Comparison of ENCODE assay signal across 22 cellular contexts in genomic region chr12:132089407-132089910, GRCh38. TPM values are rescaled to one million over a fixed set of nuclear protein-coding genes. Genes with fewer than 3 reads are reported as not detected.
DNase-seq lines count a peak whose midpoint lies in the region; ATAC-seq and TF ChIP-seq lines count a peak whose summit lies in the region.
"Had no signal": no experiment of that assay in that cellular context is flagged by ENCODE, and none has a peak within 500 bp of the region (broad histone marks: within the 10 kb centered on the region; RNA-seq: fewer than 3 reads in every experiment).

No MANE protein-coding gene starts in this region.

- H3F3A ChIP-seq in SK-N-SH (replicated peaks; ENCODE audit: insufficient read depth) (peaks cover 25% of the 10 kb centered on the region), SU-DHL-6 (ENCODE audit: insufficient read depth) (peaks cover 10% of the 10 kb centered on the region)

- no peaks in the 10 kb centered on the region for H3K27me3 ChIP-seq in SK-N-SH (ENCODE audit: insufficient read depth)
- no peaks in the 10 kb centered on the region for H3K27me3 ChIP-seq in SU-DHL-6 (ENCODE audit: low read length)
- H3K27me3 ChIP-seq in transverse colon: no peaks in the 10 kb centered on the region
- H3K27me3 ChIP-seq: MG63 had no signal

- H3K9ac ChIP-seq in SK-N-SH: no peak overlapping the region
- H3K9ac ChIP-seq in SU-DHL-6 (ENCODE audit: low read length): no peak overlapping the region

- TF ChIP-seq EP300 in SK-N-SH (IDR thresholded peaks at IDR 0.05; ENCODE audit: borderline replicate concordance in 1 of 2, low read depth in 1 of 2, low read length in 1 of 2) (no peak), transverse colon (IDR thresholded peaks at IDR 0.05; ENCODE audit: low read depth) (no peak)

- H3K9me2 ChIP-seq in SK-N-SH: no peaks in the 10 kb centered on the region
- H3K9me2 ChIP-seq in SU-DHL-6 (replicated peaks; ENCODE audit: insufficient read depth, low read length): no peaks in the 10 kb centered on the region

- H4K20me1 ChIP-seq in SK-N-SH (ENCODE audit: insufficient read depth) (peaks cover 13% of the 10 kb centered on the region; the same call in 1 of the 2 replicates), SU-DHL-6 (ENCODE audit: low read depth, low read length) (no peaks in the 10 kb centered on the region)

- H3K79me2 ChIP-seq in SK-N-SH (ENCODE audit: insufficient read depth) (peaks cover 87% of the 10 kb centered on the region), SU-DHL-6 (ENCODE audit: insufficient read depth, low read length) (peaks cover 65% of the 10 kb centered on the region)

- in situ Hi-C loops in transverse colon (cut with MboI; ENCODE audit: low pct_ligation_motif_present in 1 of 4, low pct_unique_long_range_greater_than_20kb in 1 of 4, low sequenced_read_pairs in 3 of 4): no loop called here

- TF ChIP-seq CTCF in SK-N-SH (IDR thresholded peaks at IDR 0.05) (no peak), SU-DHL-6 (IDR thresholded peaks at IDR 0.05; ENCODE audit: insufficient read depth, low read length, poor library complexity, severe bottlenecking) (no peak), transverse colon (IDR thresholded peaks at IDR 0.05) (no peak)

- TF ChIP-seq RAD21 in SK-N-SH (IDR thresholded peaks at IDR 0.05; ENCODE audit: low read length): no peak

- H3K36me3 ChIP-seq in SK-N-SH (replicated peaks in 1 of 2; ENCODE audit: control insufficient read depth in 1 of 2, insufficient read depth in 2 of 2, low read length in 1 of 2) (peaks cover 7 to 32% of the 10 kb centered on the region in 2 experiments), SU-DHL-6 (ENCODE audit: low read length) (peaks cover 11% of the 10 kb centered on the region; the same call in 1 of the 2 replicates), transverse colon (peaks cover 0 to 1% (median 0%) of the 10 kb centered on the region in 4 donors)

- H3K27ac ChIP-seq in SK-N-SH (ENCODE audit: low read depth in 2 of 2, low read length in 1 of 2) (no peak overlapping the region), SU-DHL-6 (ENCODE audit: low read depth, low read length) (peak overlapping the region; percentile 26; the same call in 1 of the 2 replicates), transverse colon (no peak overlapping the region)
- H3K27ac ChIP-seq: 22Rv1 had no signal

- CTCF ChIA-PET in SK-N-SH (lab: Yijun Ruan, JAX): no interaction called here

- WGBS in SK-N-SH (ENCODE audit: low lambda C conversion rate): 93% methylated on average over 4 of the region's 4 CpGs
- whole genome bisulfite sequencing in transverse colon (ENCODE audit: low coverage in 1 of 2), 2 donors: 91 to 100% methylated on average over 1 to 4 of the region's 4 CpGs

- H3K4me3 ChIP-seq in SK-N-SH (ENCODE audit: low read depth in 2 of 2, low read length in 1 of 2) (no peak overlapping the region), SU-DHL-6 (ENCODE audit: insufficient read depth, low read length, poor library complexity, severe bottlenecking) (no peak overlapping the region), transverse colon (no peak overlapping the region)
- H3K4me3 ChIP-seq: MG63 had no signal

- no peak for DNase-seq in SK-N-SH
- peak; percentile 45 for DNase-seq in dermis blood vessel endothelial cell
- peak; percentile 43 to 76 for DNase-seq in lung microvascular endothelial cell (ENCODE audit: low read depth in 2 of 2)
- DNase-seq in HPDE6-E6E7 (ENCODE audit: extremely low spot score): no peak
- no peak for DNase-seq in activated CD4-positive, alpha-beta T cell treated with anti-CD3 and anti-CD28 coated beads, Interleukin-2, amount 50 U/mL, for 1 hour
- no peak for DNase-seq in transverse colon
- DNase-seq: C1 segment of cervical spinal cord, EL, GF-D8, H7, HFFc6, MG63, NCI-H1417, NCI-H1694 treated with DMSO at 0.1 percent for 48 hours, NCI-H2081 treated with DMSO at 0.1 percent for 48 hours, NCI-H2171 treated with DMSO at 0.1 percent for 48 hours, NCI-H524 treated with DMSO at 0.1 percent for 48 hours, PC-3, Right ventricle myocardium superior had no signal

- POLR2A ChIA-PET in SK-N-SH (lab: Yijun Ruan, JAX): no interaction called here

- H2AFZ ChIP-seq in SK-N-SH (ENCODE audit: low read depth): no peak overlapping the region
- no peak overlapping the region for H2AFZ ChIP-seq in SU-DHL-6 (ENCODE audit: low read depth, low read length, severe bottlenecking)

- H3K4me1 ChIP-seq in SK-N-SH (ENCODE audit: control insufficient read depth in 1 of 2, insufficient read depth in 2 of 2, low read depth in 1 of 2, low read length in 1 of 2) (peaks cover 0 to 8% of the 10 kb centered on the region in 2 experiments; a peak in 2 of 4 replicates), transverse colon (peaks cover 0 to 9% (median 0%) of the 10 kb centered on the region in 4 donors)

- no peak for ATAC-seq in SK-N-SH treated with all-trans-retinoic acid at 6 μM for 48 hours
- ATAC-seq: PC-3 had no signal

- H3K4me2 ChIP-seq in SK-N-SH: no peak overlapping the region
- H3K4me2 ChIP-seq in SU-DHL-6 (ENCODE audit: low read depth, low read length, poor library complexity, severe bottlenecking): no peak overlapping the region

- H3K9me3 ChIP-seq in SK-N-SH: no peaks in the 10 kb centered on the region
- H3K9me3 ChIP-seq in SU-DHL-6 (ENCODE audit: insufficient read depth, low read length): no peaks in the 10 kb centered on the region
- H3K9me3 ChIP-seq in transverse colon: no peaks in the 10 kb centered on the region
- H3K9me3 ChIP-seq: MG63 had no signal

- intact Hi-C loops in transverse colon (cut with DNase I; ENCODE audit: low total_unique reads): no loop called here

- no peak for TF ChIP-seq POLR2A in transverse colon (IDR thresholded peaks at IDR 0.05)

TF ChIP-seq in SK-N-SH treated with all-trans-retinoic acid at 6 μM for 48 hours, 23 proteins besides CTCF, POLR2A, EP300 and RAD21:
- TF ChIP-seq ZNF8 (CRISPR knock-in tag; IDR thresholded peaks at IDR 0.05) (peak; percentile 81), ARNTL (CRISPR knock-in tag; IDR thresholded peaks at IDR 0.05; ENCODE audit: borderline replicate concordance, low read depth) (no peak), CSDC2 (CRISPR knock-in tag; IDR thresholded peaks at IDR 0.05) (no peak)

TF ChIP-seq in SK-N-SH, 30 proteins besides CTCF, POLR2A, EP300 and RAD21:
- TF ChIP-seq SIN3A (IDR thresholded peaks at IDR 0.05; ENCODE audit: borderline replicate concordance, low read depth, low read length) (no peak), GATA2 (CRISPR knock-in tag; IDR thresholded peaks at IDR 0.05) (no peak), MEF2A (IDR thresholded peaks at IDR 0.05; ENCODE audit: borderline replicate concordance, low read depth) (no peak), TEAD4 (IDR thresholded peaks at IDR 0.05; ENCODE audit: borderline replicate concordance, insufficient read depth) (no peak), RFX5 (IDR thresholded peaks at IDR 0.05; ENCODE audit: low read length) (no peak), MAX (IDR thresholded peaks at IDR 0.05; ENCODE audit: low read depth) (no peak)

RNA-seq across cellular contexts. Expression of gene DDX51, which starts 54.7 kb away (rescaled TPM):
- 14.4 and 17.3 TPM in 2 replicates for polyA plus RNA-seq in SK-N-SH (2012; rRNA removed)
- polyA plus RNA-seq in SK-N-SH (2012; cell fraction: cytosol; rRNA removed): 4.5 and 5.9 TPM in 2 replicates
- 65.1 and 90.9 TPM in 2 replicates for polyA plus RNA-seq in SK-N-SH (2012; cell fraction: nucleus; rRNA removed)
- total RNA-seq in dermis blood vessel endothelial cell (6.8 and 7.5 TPM in 2 replicates), lung microvascular endothelial cell (3.7 and 5.8 TPM in 2 replicates), transverse colon (10 to 100 TPM in 3 of 4 donors, 1 to 10 TPM in 1; 5.3 to 52.7 (median 21.2) TPM)

RNA-seq across cellular contexts. Expression of gene NOC4L, which starts 54.8 kb away (rescaled TPM):
- 8.3 and 12.9 TPM in 2 replicates for polyA plus RNA-seq in SK-N-SH (2012; rRNA removed)
- polyA plus RNA-seq in SK-N-SH (2012; cell fraction: cytosol; rRNA removed): 5.0 and 8.1 TPM in 2 replicates
- 17.1 and 25.2 TPM in 2 replicates for polyA plus RNA-seq in SK-N-SH (2012; cell fraction: nucleus; rRNA removed)
- 12.1 and 18.3 TPM in 2 replicates for total RNA-seq in dermis blood vessel endothelial cell
- total RNA-seq in lung microvascular endothelial cell: 9.9 and 10.2 TPM in 2 replicates
- total RNA-seq in transverse colon: 10 to 100 TPM in 2 of 4 donors, 1 to 10 TPM in 2; 5.2 to 12.6 (median 9.9) TPM

Comparison
In these comparisons a context has a peak if more than half of its experiments do, and no peak if none do; other contexts are left out.
1. DNase-seq: peak in dermis blood vessel endothelial cell (single experiment) and lung microvascular endothelial cell (2 of 2); none in SK-N-SH (single experiment), HPDE6-E6E7 (single experiment), activated CD4-positive, alpha-beta T cell treated with anti-CD3 and anti-CD28 coated beads, Interleukin-2, amount 50 U/mL, for 1 hour (single experiment) and transverse colon (single experiment).